Comparison of ENCODE assay signal across 8 cellular contexts in genomic region chr9:131530930-131531832, GRCh38. TPM values are rescaled to one million over a fixed set of nuclear protein-coding genes. Genes with fewer than 3 reads are reported as not detected.
A peak's percentile ranks its signal among the peaks of the same experiment; 100 is the strongest.
DNase-seq lines count a peak whose midpoint lies in the region; ATAC-seq and TF ChIP-seq lines count a peak whose summit lies in the region.

UCK1 (minus strand) TSS chr9:131531263; CDS start chr9:131531174, 89 bp downstream.

- peak within 1 kb of the TSS; percentile 91 for H3K4me2 ChIP-seq in parathyroid adenoma (ENCODE audit: low read length)

- H3K27me3 ChIP-seq in parathyroid adenoma (ENCODE audit: control insufficient read depth, insufficient read depth, low read length) (no peaks in the 10 kb centered on the region), thyroid gland (no peaks in the 10 kb centered on the region)

- peak within 1 kb of the TSS; percentile 98 for H2AFZ ChIP-seq in parathyroid adenoma

- H3K27ac ChIP-seq in parathyroid adenoma (no peak within 1 kb of the TSS), thyroid gland (peak within 1 kb of the TSS; percentile 65 to 89 (median 70))

- peak; percentile 100 for DNase-seq in GM10266 (ENCODE audit: extremely low spot score)
- DNase-seq in HFFc6 = peak; percentile 38
- DNase-seq in NCI-H1092 (lab: John Stamatoyannopoulos, UW) = peak; percentile 78
- peak; percentile 67 for DNase-seq in SW480 (ENCODE audit: low spot score)
- peak; percentile 75 for DNase-seq in activated naive CD8-positive, alpha-beta T cell treated with anti-CD3 and anti-CD28 coated beads, Interleukin-2, amount 50 U/mL, for 24 hours
- peak; percentile 88 for DNase-seq in Right ventricle myocardium superior
- DNase-seq in thyroid gland = peak; percentile 76

- peaks cover 7% of the 10 kb centered on the region; the same call in 1 of the 2 replicates for H3K36me3 Mint-ChIP-seq in HFFc6 (ENCODE audit: low read depth)
- peaks cover 4% of the 10 kb centered on the region for H3K36me3 Mint-ChIP-seq in activated naive CD8-positive, alpha-beta T cell treated with anti-CD3 and anti-CD28 coated beads, Interleukin-2, amount 50 U/mL, for 24 hours (ENCODE audit: low read depth)

- H3K27me3 Mint-ChIP-seq in HFFc6 (ENCODE audit: insufficient read depth) = peaks cover 2% of the 10 kb centered on the region; the same call in 1 of the 2 replicates
- no peaks in the 10 kb centered on the region for H3K27me3 Mint-ChIP-seq in activated naive CD8-positive, alpha-beta T cell treated with anti-CD3 and anti-CD28 coated beads, Interleukin-2, amount 50 U/mL, for 24 hours

- H3K79me2 ChIP-seq in parathyroid adenoma = no peaks in the 10 kb centered on the region

- H3K4me1 ChIP-seq in parathyroid adenoma (no peaks in the 10 kb centered on the region), thyroid gland (peaks cover 14 to 15% of the 10 kb centered on the region in 2 donors)

- H3K4me3 Mint-ChIP-seq in HFFc6 = peak within 1 kb of the TSS; percentile 93
- peak within 1 kb of the TSS; percentile 86 for H3K4me3 Mint-ChIP-seq in activated naive CD8-positive, alpha-beta T cell treated with anti-CD3 and anti-CD28 coated beads, Interleukin-2, amount 50 U/mL, for 24 hours

- peak within 1 kb of the TSS; percentile 54 for H3K27ac Mint-ChIP-seq in HFFc6
- H3K27ac Mint-ChIP-seq in activated naive CD8-positive, alpha-beta T cell treated with anti-CD3 and anti-CD28 coated beads, Interleukin-2, amount 50 U/mL, for 24 hours = peak within 1 kb of the TSS; percentile 81

- intact Hi-C loops in Right ventricle myocardium superior (cut with DNase I) (no loop called here), thyroid gland (cut with DNase I) (no loop called here)

- peak in 1 of 2 donors; percentile 80 for TF ChIP-seq POLR2A in thyroid gland (IDR thresholded peaks at IDR 0.05)

- WGBS in thyroid gland, 2 donors = 20 to 35% methylated on average over 2 to 19 of the region's 101 CpGs

- H3K9ac ChIP-seq in parathyroid adenoma = peak within 1 kb of the TSS; percentile 72

- no peaks in the 10 kb centered on the region for H3K9me3 ChIP-seq in parathyroid adenoma (ENCODE audit: control insufficient read depth, low read length)
- no peaks in the 10 kb centered on the region for H3K9me3 ChIP-seq in thyroid gland

- H3K4me1 Mint-ChIP-seq in HFFc6 (ENCODE audit: low read depth) = peaks cover 10% of the 10 kb centered on the region
- peaks cover 20% of the 10 kb centered on the region for H3K4me1 Mint-ChIP-seq in activated naive CD8-positive, alpha-beta T cell treated with anti-CD3 and anti-CD28 coated beads, Interleukin-2, amount 50 U/mL, for 24 hours

- TF ChIP-seq CTCF in GM10266 (IDR thresholded peaks at IDR 0.05; ENCODE audit: control insufficient read depth, insufficient read depth, low read depth, missing control alignments) (no peak), HFFc6 (IDR thresholded peaks at IDR 0.05) (no peak), parathyroid adenoma (IDR thresholded peaks at IDR 0.05) (no peak), thyroid gland (IDR thresholded peaks at IDR 0.05) (no peak)

- peak within 1 kb of the TSS; percentile 70 for H3K4me3 ChIP-seq in parathyroid adenoma (ENCODE audit: low read depth, low read length)
- H3K4me3 ChIP-seq in thyroid gland (replicated peaks in 1 of 3) = peak within 1 kb of the TSS; percentile 80 to 98 (median 91)

- ATAC-seq in activated naive CD8-positive, alpha-beta T cell treated with anti-CD3 and anti-CD28 coated beads, Interleukin-2, amount 50 U/mL, for 24 hours = peak; percentile 95
- peak; percentile 98 for ATAC-seq in Right ventricle myocardium superior (ENCODE audit: poor library complexity)

- H3K36me3 ChIP-seq in parathyroid adenoma (ENCODE audit: control insufficient read depth, insufficient read depth, low read length) = no peaks in the 10 kb centered on the region
- H3K36me3 ChIP-seq in thyroid gland = peaks cover 18% of the 10 kb centered on the region in 2 donors

- no peaks in the 10 kb centered on the region for H3K9me3 Mint-ChIP-seq in HFFc6
- no peaks in the 10 kb centered on the region for H3K9me3 Mint-ChIP-seq in activated naive CD8-positive, alpha-beta T cell treated with anti-CD3 and anti-CD28 coated beads, Interleukin-2, amount 50 U/mL, for 24 hours

RNA-seq across cellular contexts. Expression of gene UCK1, which starts in this region (rescaled TPM):
- total RNA-seq in HFFc6 (2021; fragmentation: NEBNext Ultra II Directional; extraction: Animal tissue kit (Norgen Biotek cat#: 25700)) = 10 to 100 TPM; 18.6 to 22.6 (median 20.8) TPM
- 21.7 TPM for total RNA-seq in Right ventricle myocardium superior
- total RNA-seq in thyroid gland = 10 to 100 TPM; 39.3 to 57.0 (median 49.3) TPM

Comparison
In these comparisons a context has a peak if more than half of its experiments do, and no peak if none do; other contexts are left out.
1. DNase-seq: peak in every context shown above with its lines; median percentile 100 in GM10266; 88 in Right ventricle myocardium superior; 78 in NCI-H1092; 76 in thyroid gland; 75 in activated naive CD8-positive, alpha-beta T cell treated with anti-CD3 and anti-CD28 coated beads, Interleukin-2, amount 50 U/mL, for 24 hours; 67 in SW480; 38 in HFFc6.